ENCODE assay signal across 2 cellular contexts in genomic region chr6:124993327-124993726, GRCh38.
TF ChIP-seq lines count a peak whose summit lies in the region.

No MANE protein-coding gene starts in this region.

TF ChIP-seq in IMR-90, 13 proteins besides CTCF, POLR2A, EP300 and RAD21:
- TF ChIP-seq RFX5 (IDR thresholded peaks at IDR 0.05; ENCODE audit: low read depth, low read length): no peak
- TF ChIP-seq MXI1 (IDR thresholded peaks at IDR 0.05; ENCODE audit: borderline replicate concordance, low read depth, low read length): no peak
- TF ChIP-seq ELK1 (IDR thresholded peaks at IDR 0.05; ENCODE audit: borderline replicate concordance, low read depth, low read length): no peak
- TF ChIP-seq NFE2L2 (IDR thresholded peaks at IDR 0.05; ENCODE audit: low read depth, low read length): no peak
- TF ChIP-seq SMC3 (IDR thresholded peaks at IDR 0.05; ENCODE audit: low read depth, low read length): no peak
- TF ChIP-seq CEBPB (IDR thresholded peaks at IDR 0.05; ENCODE audit: low read depth, low read length): no peak
- no peak for TF ChIP-seq BHLHE40 (IDR thresholded peaks at IDR 0.05; ENCODE audit: low read depth, low read length)
- TF ChIP-seq RCOR1 (IDR thresholded peaks at IDR 0.05; ENCODE audit: insufficient replicate concordance, low read length): no peak
- no peak for TF ChIP-seq MAZ (IDR thresholded peaks at IDR 0.05; ENCODE audit: borderline replicate concordance, low read depth, low read length)
- TF ChIP-seq FOS (IDR thresholded peaks at IDR 0.05; ENCODE audit: low read depth, low read length): no peak
- no peak for TF ChIP-seq CHD1 (IDR thresholded peaks at IDR 0.05; ENCODE audit: low read depth, low read length)
- no peak for TF ChIP-seq MAFK (IDR thresholded peaks at IDR 0.05; ENCODE audit: low read depth, low read length)
- no peak for TF ChIP-seq USF2 (IDR thresholded peaks at IDR 0.05; ENCODE audit: low read depth, low read length)
TF ChIP-seq in IMR-90: peak in this region for 0.

TF ChIP-seq in SK-N-SH treated with all-trans-retinoic acid at 6 μM for 48 hours, 23 proteins besides CTCF, POLR2A, EP300 and RAD21:
- TF ChIP-seq GLIS3 (CRISPR knock-in tag; IDR thresholded peaks at IDR 0.05): no peak
- no peak for TF ChIP-seq ZNF565 (CRISPR knock-in tag; conservative IDR thresholded peaks at IDR 0.05; ENCODE audit: low read depth)
- no peak for TF ChIP-seq RARB (CRISPR knock-in tag; IDR thresholded peaks at IDR 0.05)
- no peak for TF ChIP-seq ZFP3 (CRISPR knock-in tag; IDR thresholded peaks at IDR 0.05)
- no peak for TF ChIP-seq ARNTL (CRISPR knock-in tag; IDR thresholded peaks at IDR 0.05; ENCODE audit: borderline replicate concordance, low read depth)
- TF ChIP-seq ZC3H10 (CRISPR knock-in tag; IDR thresholded peaks at IDR 0.05): no peak
- TF ChIP-seq TCF4 (CRISPR knock-in tag; IDR thresholded peaks at IDR 0.05; ENCODE audit: borderline replicate concordance): no peak
- TF ChIP-seq CSRNP3 (CRISPR knock-in tag; IDR thresholded peaks at IDR 0.05): no peak
